Comparison of ENCODE assay signal across 25 cellular contexts in the genomic region with DNA sequence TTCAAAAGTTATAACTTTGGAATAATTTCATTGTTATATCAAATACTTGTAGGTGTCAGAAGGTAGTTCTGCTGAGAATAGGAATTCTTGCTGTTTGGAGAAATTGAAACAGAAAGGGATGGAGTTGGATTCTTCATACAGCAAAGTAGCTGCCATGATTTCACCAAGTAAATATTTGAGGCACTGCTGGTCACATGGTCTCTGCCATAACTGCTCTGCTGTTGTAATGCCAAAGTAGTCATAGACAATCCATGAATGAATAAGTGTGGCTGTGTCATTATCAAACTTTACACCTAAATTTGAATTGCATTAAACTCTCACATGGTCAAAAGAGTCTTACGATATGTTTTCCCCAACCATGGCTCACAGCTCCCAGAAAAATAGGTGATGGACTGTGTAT.
DNase-seq lines count a peak whose midpoint lies in the region; ATAC-seq and TF ChIP-seq lines count a peak whose summit lies in the region.
"Had no signal": no experiment of that assay in that cellular context is flagged by ENCODE, and none has a peak within 500 bp of the region (broad histone marks: within the 10 kb centered on the region; RNA-seq: fewer than 3 reads in every experiment).

No MANE protein-coding gene starts in this region.

- H3K27me3 ChIP-seq in breast epithelium, result no peaks in the 10 kb centered on the region
- H3K27me3 ChIP-seq: dorsolateral prefrontal cortex, SJCRH30, thyroid gland had no signal

- H3K9me3 ChIP-seq in breast epithelium, result no peaks in the 10 kb centered on the region
- H3K9me3 ChIP-seq: SJCRH30, thyroid gland had no signal

- H3K4me3 ChIP-seq in breast epithelium (no peak overlapping the region), fibroblast of villous mesenchyme (ENCODE audit: low read depth, low read length) (no peak overlapping the region)
- H3K4me3 ChIP-seq: dorsolateral prefrontal cortex, SJCRH30, thyroid gland had no signal

- BruUV-seq in MCF 10A (replicated peaks; lab: Mats Ljungman, UMichigan), result no TSS peak

- no peaks in the 10 kb centered on the region for H3K27me3 Mint-ChIP-seq in MCF 10A (ENCODE audit: insufficient read depth, unreplicated experiment)
- H3K27me3 Mint-ChIP-seq: CD4-positive, CD25-positive, alpha-beta regulatory T cell had no signal

- POLR2A ChIA-PET in MCF 10A (lab: Yijun Ruan, JAX), result interaction anchor here (0.6 kb wide), 1 partner anchor 131 kb away, joined by 3 read pairs; no protein-coding TSS in a partner anchor

- H3K4me1 Mint-ChIP-seq in MCF 10A (ENCODE audit: insufficient read depth, unreplicated experiment), result peaks cover 9% of the 10 kb centered on the region
- H3K4me1 Mint-ChIP-seq: CD4-positive, CD25-positive, alpha-beta regulatory T cell; mesothelial cell of epicardium; stimulated activated effector memory CD8-positive, alpha-beta T cell treated with anti-CD3 and anti-CD28 coated beads, Interleukin-12 subunit alpha, Interleukin-12 subunit beta, amount 100 ng/mL, for 72 hours had no signal

- no peaks in the 10 kb centered on the region for H3K4me1 ChIP-seq in breast epithelium
- H3K4me1 ChIP-seq: SJCRH30, thyroid gland had no signal

- H3K27ac Mint-ChIP-seq in MCF 10A (ENCODE audit: low read depth, unreplicated experiment), result no peak overlapping the region
- H3K27ac Mint-ChIP-seq: activated CD8-positive, alpha-beta T cell treated with anti-CD3 and anti-CD28 coated beads, Interleukin-2, amount 10 ng/mL, durations not matched to agents 7 days and 5 days; CD4-positive, CD25-positive, alpha-beta regulatory T cell; mesothelial cell of epicardium; stimulated activated effector memory CD8-positive, alpha-beta T cell treated with anti-CD3 and anti-CD28 coated beads, Interleukin-12 subunit alpha, Interleukin-12 subunit beta, amount 100 ng/mL, for 72 hours; WTC11 had no signal

- intact Hi-C loops in MCF 10A (cut with micrococcal nuclease) (no loop called here), breast epithelium (cut with DNase I; ENCODE audit: low total_unique reads) (loop anchor here (10.0 kb wide), 1 partner anchor 1920 kb away; no protein-coding TSS in a partner anchor)

- no peaks in the 10 kb centered on the region for H3K9me3 Mint-ChIP-seq in MCF 10A (ENCODE audit: unreplicated experiment)
- H3K9me3 Mint-ChIP-seq: stimulated activated effector memory CD8-positive, alpha-beta T cell treated with anti-CD3 and anti-CD28 coated beads, Interleukin-12 subunit alpha, Interleukin-12 subunit beta, amount 100 ng/mL, for 72 hours had no signal

- no peaks in the 10 kb centered on the region for H3K36me3 ChIP-seq in breast epithelium
- H3K36me3 ChIP-seq: SJCRH30, thyroid gland had no signal

- ATAC-seq in HG03469 (IDR thresholded peaks at IDR 0.05; ENCODE audit: unreplicated experiment), result no peak
- ATAC-seq: activated CD8-positive, alpha-beta T cell treated with anti-CD3 and anti-CD28 coated beads, Interleukin-2, amount 10 ng/mL, durations not matched to agents 7 days and 5 days; activated T-cell treated with anti-CD3 and anti-CD28 coated beads, Interleukin-2, amount 50 U/mL, for 4 hours; PC-3; stimulated activated effector memory CD8-positive, alpha-beta T cell treated with anti-CD3 and anti-CD28 coated beads, Interleukin-12 subunit alpha, Interleukin-12 subunit beta, amount 100 ng/mL, for 72 hours; WTC11 had no signal

- CTCF ChIA-PET in MCF 10A (lab: Yijun Ruan, JAX), result interaction anchor here (0.9 kb wide), 1 partner anchor 286 kb away, joined by 4 read pairs; no protein-coding TSS in a partner anchor

- TF ChIP-seq CTCF in MCF 10A (IDR thresholded peaks at IDR 0.05; ENCODE audit: unreplicated experiment), result no peak
- no peak for TF ChIP-seq CTCF in breast epithelium (IDR thresholded peaks at IDR 0.05)
- TF ChIP-seq CTCF in fibroblast of villous mesenchyme (IDR thresholded peaks at IDR 0.05; ENCODE audit: insufficient read depth, low read depth, low read length), result no peak

- TF ChIP-seq POLR2A in breast epithelium (IDR thresholded peaks at IDR 0.05), result no peak

- no peak overlapping the region for H3K27ac ChIP-seq in breast epithelium
- H3K27ac ChIP-seq: dorsolateral prefrontal cortex, SJCRH30, thyroid gland had no signal

- H3K4me3 Mint-ChIP-seq in MCF 10A (ENCODE audit: unreplicated experiment), result no peak overlapping the region
- H3K4me3 Mint-ChIP-seq: activated CD8-positive, alpha-beta T cell treated with anti-CD3 and anti-CD28 coated beads, Interleukin-2, amount 10 ng/mL, durations not matched to agents 7 days and 5 days; activated T-cell treated with anti-CD3 and anti-CD28 coated beads, Interleukin-2, amount 50 U/mL, for 4 hours; CD4-positive, CD25-positive, alpha-beta regulatory T cell; mesothelial cell of epicardium; neural crest cell; stimulated activated effector memory CD8-positive, alpha-beta T cell treated with anti-CD3 and anti-CD28 coated beads, Interleukin-12 subunit alpha, Interleukin-12 subunit beta, amount 100 ng/mL, for 72 hours; WTC11 had no signal

- H3K36me3 Mint-ChIP-seq in MCF 10A (ENCODE audit: insufficient read depth, unreplicated experiment), result no peaks in the 10 kb centered on the region
- H3K36me3 Mint-ChIP-seq: CD4-positive, CD25-positive, alpha-beta regulatory T cell; mesothelial cell of epicardium; stimulated activated effector memory CD8-positive, alpha-beta T cell treated with anti-CD3 and anti-CD28 coated beads, Interleukin-12 subunit alpha, Interleukin-12 subunit beta, amount 100 ng/mL, for 72 hours; WTC11 had no signal

- DNase-seq in MCF 10A (ENCODE audit: unreplicated experiment), result peak; percentile 8
- DNase-seq in breast epithelium (ENCODE audit: low spot score in 2 of 2), result no peak
- peak; percentile 53 for DNase-seq in astrocyte of the hippocampus (ENCODE audit: low read depth, low spot score)
- peak; percentile 21 for DNase-seq in fibroblast of villous mesenchyme (ENCODE audit: low read depth)
- no peak for DNase-seq in stimulated activated CD4-positive, alpha-beta T cell treated with anti-CD3 and anti-CD28 coated beads, Interleukin-12 subunit alpha, Interleukin-12 subunit beta, amount 100 ng/mL, for 4 hours
- DNase-seq in NCI-H2029 (lab: John Stamatoyannopoulos, UW), result no peak
- no peak for DNase-seq in retina
- DNase-seq: 8988T; activated CD8-positive, alpha-beta T cell treated with anti-CD3 and anti-CD28 coated beads, Interleukin-2, amount 10 ng/mL, durations not matched to agents 7 days and 5 days; activated naive CD4-positive, alpha-beta T cell treated with anti-CD3 and anti-CD28 coated beads, Interleukin-2, amount 50 U/mL, for 16 hours; activated T-cell treated with anti-CD3 and anti-CD28 coated beads, Interleukin-2, amount 50 U/mL, for 4 hours; CD4-positive, CD25-positive, alpha-beta regulatory T cell; dorsolateral prefrontal cortex; GOT3; hypothalamus; Karpas-422; NCI-H82; PC-3; SJCRH30; thyroid gland had no signal

Comparison
In these comparisons a context has a peak if more than half of its experiments do, and no peak if none do; other contexts are left out.
1. DNase-seq: peak in MCF 10A (single experiment), astrocyte of the hippocampus (single experiment) and fibroblast of villous mesenchyme (single experiment); none in breast epithelium (0 of 2), stimulated activated CD4-positive, alpha-beta T cell treated with anti-CD3 and anti-CD28 coated beads, Interleukin-12 subunit alpha, Interleukin-12 subunit beta, amount 100 ng/mL, for 4 hours (single experiment), NCI-H2029 (single experiment) and retina (single experiment).